ENCODE assay signal across 1 cellular context in the genomic region with DNA sequence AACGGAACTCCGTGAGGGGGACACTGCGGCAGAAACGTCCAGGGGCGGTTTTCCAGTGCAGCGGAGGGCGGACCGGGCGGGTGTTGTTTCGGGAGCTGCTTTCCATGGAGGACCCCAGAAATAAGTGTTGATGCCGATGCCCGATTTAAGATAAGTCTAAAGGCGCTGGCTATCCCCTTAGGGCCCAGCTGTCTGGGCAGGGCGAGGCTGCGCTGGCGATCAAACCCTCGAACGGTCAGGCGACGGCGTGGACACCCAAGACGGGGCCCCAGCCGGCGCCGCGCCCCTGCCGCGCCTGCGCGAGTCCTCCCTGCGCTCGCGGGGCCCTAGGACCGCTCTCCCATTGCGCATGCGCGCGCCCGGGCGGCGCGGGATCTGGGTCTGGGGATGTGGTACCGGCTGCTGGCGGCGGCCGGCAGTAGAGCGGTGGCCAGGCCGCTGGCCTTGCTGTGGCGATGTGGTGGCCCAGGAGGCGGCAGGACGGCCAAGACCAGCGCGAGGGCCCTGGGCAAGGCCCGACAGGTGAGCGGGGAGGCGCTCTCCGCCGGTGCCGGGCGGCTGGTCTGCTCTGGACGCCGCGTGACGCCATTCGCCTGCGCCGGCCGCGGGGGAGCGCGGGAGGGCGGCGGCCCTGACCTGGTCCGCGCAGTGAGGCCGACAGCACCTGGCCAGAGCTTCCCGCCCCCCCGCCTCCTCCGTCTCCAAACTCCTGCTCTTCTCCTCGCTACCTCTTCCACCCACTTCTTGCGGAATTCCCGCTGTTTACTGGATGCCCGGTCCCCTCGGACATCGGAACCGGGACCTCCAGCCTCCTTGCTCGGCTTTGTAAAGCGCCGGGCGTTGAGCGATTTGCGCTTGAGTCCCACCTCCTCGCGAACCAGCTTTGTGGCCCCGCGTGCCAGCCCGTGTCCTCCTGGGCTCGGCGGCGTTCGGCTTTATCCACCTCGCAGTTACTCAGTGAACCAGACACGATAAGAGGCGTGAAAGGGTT.
A peak's percentile ranks its signal among the peaks of the same experiment; 100 is the strongest.
TF ChIP-seq lines count a peak whose summit lies in the region.

No MANE protein-coding gene starts in this region.

TF ChIP-seq in HepG2, 621 proteins besides CTCF, POLR2A, EP300 and RAD21 (continued from another document and continues in another):
- TF ChIP-seq ZFP37 (CRISPR knock-in tag; IDR thresholded peaks at IDR 0.05; ENCODE audit: borderline replicate concordance) (no peak; the same call in 1 of the 2 replicates), ZNF484 (CRISPR knock-in tag; IDR thresholded peaks at IDR 0.05; ENCODE audit: borderline replicate concordance, low read depth) (0 out of 2 replicates have a peak, but pooled peaks have one; percentile 49), ZNF652 (CRISPR knock-in tag; IDR thresholded peaks at IDR 0.05; ENCODE audit: borderline replicate concordance, low read depth) (no peak), NFIC (IDR thresholded peaks at IDR 0.05; ENCODE audit: low read length) (no peak), ZNF335 (CRISPR knock-in tag; IDR thresholded peaks at IDR 0.05) (peak; percentile 99), ZNF577 (CRISPR knock-in tag; IDR thresholded peaks at IDR 0.05; ENCODE audit: borderline replicate concordance, low read depth) (peak; percentile 95; the same call in 1 of the 2 replicates), PAF1 (CRISPR knock-in tag; IDR thresholded peaks at IDR 0.05) (no peak), ZNF30 (CRISPR knock-in tag; IDR thresholded peaks at IDR 0.05) (peak; percentile 88), HOXA3 (CRISPR knock-in tag; IDR thresholded peaks at IDR 0.05) (peak; percentile 98), HOXA5 (CRISPR knock-in tag; IDR thresholded peaks at IDR 0.05) (peak; percentile 94), ZMYM4 (CRISPR knock-in tag; IDR thresholded peaks at IDR 0.05) (peak; percentile 75), ZNF317 (CRISPR knock-in tag; IDR thresholded peaks at IDR 0.05) (no peak; the same call in 1 of the 2 replicates), ZNF17 (CRISPR knock-in tag; IDR thresholded peaks at IDR 0.05) (no peak), FOSL2 (CRISPR knock-in tag; IDR thresholded peaks at IDR 0.05) (0 out of 2 replicates have a peak, but pooled peaks have one; percentile 4), NFE2 (CRISPR knock-in tag; IDR thresholded peaks at IDR 0.05) (no peak), SIN3A (IDR thresholded peaks at IDR 0.05; ENCODE audit: borderline replicate concordance, low read depth, low read length) (peak; percentile 94; the same call in 1 of the 2 replicates), ZNF124 (CRISPR knock-in tag; IDR thresholded peaks at IDR 0.05) (peak; percentile 39; the same call in 1 of the 2 replicates), ZNF367 (CRISPR knock-in tag; IDR thresholded peaks at IDR 0.05; ENCODE audit: borderline replicate concordance) (peak; percentile 28), SP4 (CRISPR knock-in tag; IDR thresholded peaks at IDR 0.05) (peak; percentile 93), ZNF446 (CRISPR knock-in tag; IDR thresholded peaks at IDR 0.05) (no peak; the same call in 1 of the 2 replicates), MXD4 (CRISPR knock-in tag; IDR thresholded peaks at IDR 0.05) (peak; percentile 92), PRPF4 (IDR thresholded peaks at IDR 0.05; ENCODE audit: low read depth, low read length, poor library complexity, severe bottlenecking) (no peak), ZNF782 (CRISPR knock-in tag; IDR thresholded peaks at IDR 0.05; ENCODE audit: borderline replicate concordance) (peak; percentile 83; the same call in 1 of the 2 replicates)
- TF ChIP-seq, protein P1, sequence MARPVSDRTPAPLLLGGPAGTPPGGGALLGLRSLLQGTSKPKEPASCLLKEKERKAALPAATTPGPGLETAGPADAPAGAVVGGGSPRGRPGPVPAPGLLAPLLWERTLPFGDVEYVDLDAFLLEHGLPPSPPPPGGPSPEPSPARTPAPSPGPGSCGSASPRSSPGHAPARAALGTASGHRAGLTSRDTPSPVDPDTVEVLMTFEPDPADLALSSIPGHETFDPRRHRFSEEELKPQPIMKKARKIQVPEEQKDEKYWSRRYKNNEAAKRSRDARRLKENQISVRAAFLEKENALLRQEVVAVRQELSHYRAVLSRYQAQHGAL (CRISPR knock-in tag; IDR thresholded peaks at IDR 0.05; ENCODE audit: not compliant biosample characterization): no peak
- TF ChIP-seq, protein P2, sequence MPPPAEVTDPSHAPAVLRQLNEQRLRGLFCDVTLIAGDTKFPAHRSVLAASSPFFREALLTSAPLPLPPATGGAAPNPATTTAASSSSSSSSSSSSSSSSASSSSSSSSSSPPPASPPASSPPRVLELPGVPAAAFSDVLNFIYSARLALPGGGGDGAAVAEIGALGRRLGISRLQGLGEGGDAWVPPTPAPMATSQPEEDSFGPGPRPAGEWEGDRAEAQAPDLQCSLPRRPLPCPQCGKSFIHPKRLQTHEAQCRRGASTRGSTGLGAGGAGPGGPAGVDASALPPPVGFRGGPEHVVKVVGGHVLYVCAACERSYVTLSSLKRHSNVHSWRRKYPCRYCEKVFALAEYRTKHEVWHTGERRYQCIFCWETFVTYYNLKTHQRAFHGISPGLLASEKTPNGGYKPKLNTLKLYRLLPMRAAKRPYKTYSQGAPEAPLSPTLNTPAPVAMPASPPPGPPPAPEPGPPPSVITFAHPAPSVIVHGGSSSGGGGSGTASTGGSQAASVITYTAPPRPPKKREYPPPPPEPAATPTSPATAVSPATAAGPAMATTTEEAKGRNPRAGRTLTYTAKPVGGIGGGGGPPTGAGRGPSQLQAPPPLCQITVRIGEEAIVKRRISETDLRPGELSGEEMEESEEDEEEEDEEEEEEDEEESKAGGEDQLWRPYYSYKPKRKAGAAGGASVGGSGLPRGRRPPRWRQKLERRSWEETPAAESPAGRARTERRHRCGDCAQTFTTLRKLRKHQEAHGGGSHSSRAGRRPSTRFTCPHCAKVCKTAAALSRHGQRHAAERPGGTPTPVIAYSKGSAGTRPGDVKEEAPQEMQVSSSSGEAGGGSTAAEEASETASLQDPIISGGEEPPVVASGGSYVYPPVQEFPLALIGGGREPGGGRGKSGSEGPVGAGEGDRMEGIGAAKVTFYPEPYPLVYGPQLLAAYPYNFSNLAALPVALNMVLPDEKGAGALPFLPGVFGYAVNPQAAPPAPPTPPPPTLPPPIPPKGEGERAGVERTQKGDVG (CRISPR knock-in tag; IDR thresholded peaks at IDR 0.05; ENCODE audit: borderline replicate concordance): peak; percentile 24; the same call in 1 of the 2 replicates
- TF ChIP-seq, protein P3, sequence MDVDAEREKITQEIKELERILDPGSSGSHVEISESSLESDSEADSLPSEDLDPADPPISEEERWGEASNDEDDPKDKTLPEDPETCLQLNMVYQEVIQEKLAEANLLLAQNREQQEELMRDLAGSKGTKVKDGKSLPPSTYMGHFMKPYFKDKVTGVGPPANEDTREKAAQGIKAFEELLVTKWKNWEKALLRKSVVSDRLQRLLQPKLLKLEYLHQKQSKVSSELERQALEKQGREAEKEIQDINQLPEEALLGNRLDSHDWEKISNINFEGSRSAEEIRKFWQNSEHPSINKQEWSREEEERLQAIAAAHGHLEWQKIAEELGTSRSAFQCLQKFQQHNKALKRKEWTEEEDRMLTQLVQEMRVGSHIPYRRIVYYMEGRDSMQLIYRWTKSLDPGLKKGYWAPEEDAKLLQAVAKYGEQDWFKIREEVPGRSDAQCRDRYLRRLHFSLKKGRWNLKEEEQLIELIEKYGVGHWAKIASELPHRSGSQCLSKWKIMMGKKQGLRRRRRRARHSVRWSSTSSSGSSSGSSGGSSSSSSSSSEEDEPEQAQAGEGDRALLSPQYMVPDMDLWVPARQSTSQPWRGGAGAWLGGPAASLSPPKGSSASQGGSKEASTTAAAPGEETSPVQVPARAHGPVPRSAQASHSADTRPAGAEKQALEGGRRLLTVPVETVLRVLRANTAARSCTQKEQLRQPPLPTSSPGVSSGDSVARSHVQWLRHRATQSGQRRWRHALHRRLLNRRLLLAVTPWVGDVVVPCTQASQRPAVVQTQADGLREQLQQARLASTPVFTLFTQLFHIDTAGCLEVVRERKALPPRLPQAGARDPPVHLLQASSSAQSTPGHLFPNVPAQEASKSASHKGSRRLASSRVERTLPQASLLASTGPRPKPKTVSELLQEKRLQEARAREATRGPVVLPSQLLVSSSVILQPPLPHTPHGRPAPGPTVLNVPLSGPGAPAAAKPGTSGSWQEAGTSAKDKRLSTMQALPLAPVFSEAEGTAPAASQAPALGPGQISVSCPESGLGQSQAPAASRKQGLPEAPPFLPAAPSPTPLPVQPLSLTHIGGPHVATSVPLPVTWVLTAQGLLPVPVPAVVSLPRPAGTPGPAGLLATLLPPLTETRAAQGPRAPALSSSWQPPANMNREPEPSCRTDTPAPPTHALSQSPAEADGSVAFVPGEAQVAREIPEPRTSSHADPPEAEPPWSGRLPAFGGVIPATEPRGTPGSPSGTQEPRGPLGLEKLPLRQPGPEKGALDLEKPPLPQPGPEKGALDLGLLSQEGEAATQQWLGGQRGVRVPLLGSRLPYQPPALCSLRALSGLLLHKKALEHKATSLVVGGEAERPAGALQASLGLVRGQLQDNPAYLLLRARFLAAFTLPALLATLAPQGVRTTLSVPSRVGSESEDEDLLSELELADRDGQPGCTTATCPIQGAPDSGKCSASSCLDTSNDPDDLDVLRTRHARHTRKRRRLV (CRISPR knock-in tag; IDR thresholded peaks at IDR 0.05): peak; percentile 22; the same call in 1 of the 2 replicates
- TF ChIP-seq, protein P4, sequence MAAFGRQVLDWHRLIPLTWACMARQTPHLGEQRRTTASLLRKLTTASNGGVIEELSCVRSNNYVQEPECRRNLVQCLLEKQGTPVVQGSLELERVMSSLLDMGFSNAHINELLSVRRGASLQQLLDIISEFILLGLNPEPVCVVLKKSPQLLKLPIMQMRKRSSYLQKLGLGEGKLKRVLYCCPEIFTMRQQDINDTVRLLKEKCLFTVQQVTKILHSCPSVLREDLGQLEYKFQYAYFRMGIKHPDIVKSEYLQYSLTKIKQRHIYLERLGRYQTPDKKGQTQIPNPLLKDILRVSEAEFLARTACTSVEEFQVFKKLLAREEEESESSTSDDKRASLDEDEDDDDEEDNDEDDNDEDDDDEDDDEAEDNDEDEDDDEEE (CRISPR knock-in tag; IDR thresholded peaks at IDR 0.05): peak; percentile 68; the same call in 1 of the 2 replicates
- TF ChIP-seq, protein P5, sequence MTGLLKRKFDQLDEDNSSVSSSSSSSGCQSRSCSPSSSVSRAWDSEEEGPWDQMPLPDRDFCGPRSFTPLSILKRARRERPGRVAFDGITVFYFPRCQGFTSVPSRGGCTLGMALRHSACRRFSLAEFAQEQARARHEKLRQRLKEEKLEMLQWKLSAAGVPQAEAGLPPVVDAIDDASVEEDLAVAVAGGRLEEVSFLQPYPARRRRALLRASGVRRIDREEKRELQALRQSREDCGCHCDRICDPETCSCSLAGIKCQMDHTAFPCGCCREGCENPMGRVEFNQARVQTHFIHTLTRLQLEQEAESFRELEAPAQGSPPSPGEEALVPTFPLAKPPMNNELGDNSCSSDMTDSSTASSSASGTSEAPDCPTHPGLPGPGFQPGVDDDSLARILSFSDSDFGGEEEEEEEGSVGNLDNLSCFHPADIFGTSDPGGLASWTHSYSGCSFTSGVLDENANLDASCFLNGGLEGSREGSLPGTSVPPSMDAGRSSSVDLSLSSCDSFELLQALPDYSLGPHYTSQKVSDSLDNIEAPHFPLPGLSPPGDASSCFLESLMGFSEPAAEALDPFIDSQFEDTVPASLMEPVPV (CRISPR knock-in tag; IDR thresholded peaks at IDR 0.05): peak; percentile 54
- TF ChIP-seq, protein P6, sequence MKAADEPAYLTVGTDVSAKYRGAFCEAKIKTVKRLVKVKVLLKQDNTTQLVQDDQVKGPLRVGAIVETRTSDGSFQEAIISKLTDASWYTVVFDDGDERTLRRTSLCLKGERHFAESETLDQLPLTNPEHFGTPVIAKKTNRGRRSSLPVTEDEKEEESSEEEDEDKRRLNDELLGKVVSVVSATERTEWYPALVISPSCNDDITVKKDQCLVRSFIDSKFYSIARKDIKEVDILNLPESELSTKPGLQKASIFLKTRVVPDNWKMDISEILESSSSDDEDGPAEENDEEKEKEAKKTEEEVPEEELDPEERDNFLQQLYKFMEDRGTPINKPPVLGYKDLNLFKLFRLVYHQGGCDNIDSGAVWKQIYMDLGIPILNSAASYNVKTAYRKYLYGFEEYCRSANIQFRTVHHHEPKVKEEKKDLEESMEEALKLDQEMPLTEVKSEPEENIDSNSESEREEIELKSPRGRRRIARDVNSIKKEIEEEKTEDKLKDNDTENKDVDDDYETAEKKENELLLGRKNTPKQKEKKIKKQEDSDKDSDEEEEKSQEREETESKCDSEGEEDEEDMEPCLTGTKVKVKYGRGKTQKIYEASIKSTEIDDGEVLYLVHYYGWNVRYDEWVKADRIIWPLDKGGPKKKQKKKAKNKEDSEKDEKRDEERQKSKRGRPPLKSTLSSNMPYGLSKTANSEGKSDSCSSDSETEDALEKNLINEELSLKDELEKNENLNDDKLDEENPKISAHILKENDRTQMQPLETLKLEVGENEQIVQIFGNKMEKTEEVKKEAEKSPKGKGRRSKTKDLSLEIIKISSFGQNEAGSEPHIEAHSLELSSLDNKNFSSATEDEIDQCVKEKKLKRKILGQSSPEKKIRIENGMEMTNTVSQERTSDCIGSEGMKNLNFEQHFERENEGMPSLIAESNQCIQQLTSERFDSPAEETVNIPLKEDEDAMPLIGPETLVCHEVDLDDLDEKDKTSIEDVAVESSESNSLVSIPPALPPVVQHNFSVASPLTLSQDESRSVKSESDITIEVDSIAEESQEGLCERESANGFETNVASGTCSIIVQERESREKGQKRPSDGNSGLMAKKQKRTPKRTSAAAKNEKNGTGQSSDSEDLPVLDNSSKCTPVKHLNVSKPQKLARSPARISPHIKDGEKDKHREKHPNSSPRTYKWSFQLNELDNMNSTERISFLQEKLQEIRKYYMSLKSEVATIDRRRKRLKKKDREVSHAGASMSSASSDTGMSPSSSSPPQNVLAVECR (CRISPR knock-in tag; IDR thresholded peaks at IDR 0.05; ENCODE audit: borderline replicate concordance): peak; percentile 98
- TF ChIP-seq, protein P7, sequence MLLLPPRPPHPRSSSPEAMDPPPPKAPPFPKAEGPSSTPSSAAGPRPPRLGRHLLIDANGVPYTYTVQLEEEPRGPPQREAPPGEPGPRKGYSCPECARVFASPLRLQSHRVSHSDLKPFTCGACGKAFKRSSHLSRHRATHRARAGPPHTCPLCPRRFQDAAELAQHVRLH (CRISPR knock-in tag; IDR thresholded peaks at IDR 0.05; ENCODE audit: borderline replicate concordance, low read depth): peak; percentile 29; the same call in 1 of the 2 replicates
- TF ChIP-seq, protein P8, sequence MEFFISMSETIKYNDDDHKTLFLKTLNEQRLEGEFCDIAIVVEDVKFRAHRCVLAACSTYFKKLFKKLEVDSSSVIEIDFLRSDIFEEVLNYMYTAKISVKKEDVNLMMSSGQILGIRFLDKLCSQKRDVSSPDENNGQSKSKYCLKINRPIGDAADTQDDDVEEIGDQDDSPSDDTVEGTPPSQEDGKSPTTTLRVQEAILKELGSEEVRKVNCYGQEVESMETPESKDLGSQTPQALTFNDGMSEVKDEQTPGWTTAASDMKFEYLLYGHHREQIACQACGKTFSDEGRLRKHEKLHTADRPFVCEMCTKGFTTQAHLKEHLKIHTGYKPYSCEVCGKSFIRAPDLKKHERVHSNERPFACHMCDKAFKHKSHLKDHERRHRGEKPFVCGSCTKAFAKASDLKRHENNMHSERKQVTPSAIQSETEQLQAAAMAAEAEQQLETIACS (CRISPR knock-in tag; IDR thresholded peaks at IDR 0.05): peak; percentile 78
- TF ChIP-seq, protein P9, sequence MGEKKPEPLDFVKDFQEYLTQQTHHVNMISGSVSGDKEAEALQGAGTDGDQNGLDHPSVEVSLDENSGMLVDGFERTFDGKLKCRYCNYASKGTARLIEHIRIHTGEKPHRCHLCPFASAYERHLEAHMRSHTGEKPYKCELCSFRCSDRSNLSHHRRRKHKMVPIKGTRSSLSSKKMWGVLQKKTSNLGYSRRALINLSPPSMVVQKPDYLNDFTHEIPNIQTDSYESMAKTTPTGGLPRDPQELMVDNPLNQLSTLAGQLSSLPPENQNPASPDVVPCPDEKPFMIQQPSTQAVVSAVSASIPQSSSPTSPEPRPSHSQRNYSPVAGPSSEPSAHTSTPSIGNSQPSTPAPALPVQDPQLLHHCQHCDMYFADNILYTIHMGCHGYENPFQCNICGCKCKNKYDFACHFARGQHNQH (CRISPR knock-in tag; IDR thresholded peaks at IDR 0.05): peak; percentile 43; the same call in 1 of the 2 replicates
